In the genomic region with DNA sequence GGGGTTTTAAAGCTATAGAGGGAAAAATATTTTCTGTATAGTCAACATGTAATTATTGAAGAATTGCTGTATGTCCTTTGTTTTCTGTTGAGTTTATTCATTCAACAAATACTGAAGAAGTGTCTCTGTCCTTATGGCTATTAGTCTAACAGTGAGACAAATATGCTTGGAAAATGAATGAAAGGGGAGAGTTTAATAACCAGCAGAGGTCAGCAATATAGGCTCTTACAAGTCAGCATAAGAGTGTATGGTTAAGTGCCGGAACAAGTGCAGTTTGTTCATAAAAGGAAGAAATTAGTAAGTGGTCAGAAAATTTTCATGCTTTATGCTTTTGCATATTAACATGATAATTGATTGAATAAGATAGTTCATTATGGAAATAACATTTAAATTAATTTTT, we compare ENCODE assay signal across 23 cellular contexts. TPM values are rescaled to one million over a fixed set of nuclear protein-coding genes. Genes with fewer than 3 reads are reported as not detected.
DNase-seq lines count a peak whose midpoint lies in the region; FAIRE-seq lines count a peak whose summit lies in the region.
"Had no signal": no experiment of that assay in that cellular context is flagged by ENCODE, and none has a peak within 500 bp of the region (broad histone marks: within the 10 kb centered on the region; RNA-seq: fewer than 3 reads in every experiment).

No MANE protein-coding gene starts in this region.

- H3K4me3 ChIP-seq in Karpas-422 (ENCODE audit: low read length) (no peak overlapping the region), mesendoderm (ENCODE audit: low read length) (no peak overlapping the region)
- H3K4me3 ChIP-seq: colonic mucosa had no signal

- peaks cover 3% of the 10 kb centered on the region for H3K79me1 ChIP-seq in mesendoderm (ENCODE audit: low read length)

- H3K9ac ChIP-seq in Karpas-422 (ENCODE audit: low read length) (no peak overlapping the region), mesendoderm (ENCODE audit: low read length) (no peak overlapping the region)
- H3K9ac ChIP-seq: parathyroid adenoma had no signal

- no peaks in the 10 kb centered on the region for H3K36me3 ChIP-seq in Karpas-422 (ENCODE audit: insufficient read depth, low read length)
- H3K36me3 ChIP-seq in mesendoderm (ENCODE audit: control insufficient read depth, insufficient read depth, low read length) = no peaks in the 10 kb centered on the region
- H3K36me3 ChIP-seq: colonic mucosa had no signal

- DNase-seq in NCI-H510A treated with DMSO at 0.1 percent for 48 hours (lab: John Stamatoyannopoulos, UW) (peak; percentile 3), NCI-H510A (lab: John Stamatoyannopoulos, UW) (no peak), Karpas-422 (no peak), RKO (ENCODE audit: low spot score) (peak; percentile 37), mesendoderm (no peak)
- no peak for DNase-seq in activated naive CD4-positive, alpha-beta T cell treated with Interleukin-2 at 50 U/mL for 16 hours
- no peak for DNase-seq in activated CD4-positive, alpha-beta T cell treated with anti-CD3 and anti-CD28 coated beads, Interleukin-2, amount 50 U/mL, for 4 hours
- DNase-seq: activated CD8-positive, alpha-beta T cell treated with anti-CD3 and anti-CD28 coated beads for 36 hours; anterior cingulate cortex; colonic mucosa; DND-41; effector memory CD4-positive, alpha-beta T cell; KBM-7; MM.1S; NCI-H1417 treated with DMSO at 0.1 percent for 48 hours; NCI-H2107; NCI-H526 treated with DMSO at 0.1 percent for 48 hours; nephron progenitor cell; stimulated activated CD4-positive, alpha-beta T cell treated with anti-CD3 and anti-CD28 coated beads, Interleukin-2, amount 100 ng/mL, for 24 hours; T1000; trophoblast cell had no signal

- peak; percentile 72 for FAIRE-seq in islet of Langerhans (lab: Jason Lieb, UNC)

- H3K4me2 ChIP-seq in Karpas-422 (ENCODE audit: low read depth, low read length, poor library complexity, severe bottlenecking) = peak overlapping the region; percentile 27
- H3K4me2 ChIP-seq in mesendoderm (ENCODE audit: low read length) = no peak overlapping the region

- H2BK5ac ChIP-seq in mesendoderm (ENCODE audit: low read length) = no peak overlapping the region

- H3K4me1 ChIP-seq in Karpas-422 (ENCODE audit: low read length) (peaks cover 48% of the 10 kb centered on the region), mesendoderm (ENCODE audit: control insufficient read depth, low read depth, low read length) (no peaks in the 10 kb centered on the region)
- H3K4me1 ChIP-seq: parathyroid adenoma had no signal

- no peak overlapping the region for H4K8ac ChIP-seq in mesendoderm (ENCODE audit: low read depth, low read length)

- no peak overlapping the region for H2AK5ac ChIP-seq in mesendoderm (ENCODE audit: low read length)

- H4K5ac ChIP-seq in mesendoderm (ENCODE audit: low read length) = no peak overlapping the region

- no peak overlapping the region for H2BK15ac ChIP-seq in mesendoderm (replicated peaks; ENCODE audit: low read depth)

- H3K79me2 ChIP-seq in Karpas-422 (ENCODE audit: low read length) (peaks cover 85% of the 10 kb centered on the region), mesendoderm (ENCODE audit: control insufficient read depth, insufficient read depth, low read length) (peaks cover 3% of the 10 kb centered on the region)

- H3K23ac ChIP-seq in mesendoderm (ENCODE audit: low read length) = no peak overlapping the region

- no CpG with 5 or more reads among the region's 1 CpG for WGBS in mesendoderm (ENCODE audit: extremely low coverage, insufficient coverage, low lambda C conversion rate)

- H3K27ac ChIP-seq in Karpas-422 (ENCODE audit: low read length) (0 out of 2 replicates have a peak overlapping the region, but pooled peaks have one; percentile 6), mesendoderm (ENCODE audit: low read depth, low read length) (no peak overlapping the region)
- H3K27ac ChIP-seq: colonic mucosa, parathyroid adenoma had no signal

- no peak overlapping the region for H3K18ac ChIP-seq in mesendoderm (ENCODE audit: low read length)

- H3K9me2 ChIP-seq in Karpas-422 (replicated peaks; ENCODE audit: insufficient read depth, low read length) = no peaks in the 10 kb centered on the region

- H3K56ac ChIP-seq in mesendoderm (ENCODE audit: low read length) = no peak overlapping the region

- H2AFZ ChIP-seq in Karpas-422 (ENCODE audit: low read length) = no peak overlapping the region
- H2AFZ ChIP-seq: parathyroid adenoma had no signal

- H3K27me3 ChIP-seq in Karpas-422 (ENCODE audit: low read length) (no peaks in the 10 kb centered on the region), mesendoderm (ENCODE audit: insufficient read depth, low read length, poor library complexity) (no peaks in the 10 kb centered on the region)
- H3K27me3 ChIP-seq: colonic mucosa had no signal

- H3K9me3 ChIP-seq in Karpas-422 (ENCODE audit: low read length) = no peaks in the 10 kb centered on the region
- H3K9me3 ChIP-seq: colonic mucosa had no signal

- no peaks in the 10 kb centered on the region; the same call in 1 of the 2 replicates for H4K20me1 ChIP-seq in Karpas-422 (ENCODE audit: insufficient read depth, low read depth, low read length)

- no peak overlapping the region for H3K4ac ChIP-seq in mesendoderm (ENCODE audit: low read depth, low read length)

- H2BK120ac ChIP-seq in mesendoderm (ENCODE audit: low read depth, low read length) = no peak overlapping the region

RNA-seq across cellular contexts. Expression of gene SCAMP1, which starts 3.6 kb away (rescaled TPM):
- total RNA-seq in Karpas-422 (2014; rRNA removed; shearing (Covaris generic); ENCODE audit: low replicate concordance) = 24.3 and 72.5 TPM in 2 replicates
- 21.5 TPM for polyA plus RNA-seq in mesendoderm (2013, experiment 1 of 2)
- polyA plus RNA-seq in mesendoderm (2013, experiment 2 of 2) = 21.5 TPM

Comparison
In these comparisons a context has a peak if more than half of its experiments do, and no peak if none do; other contexts are left out.
1. DNase-seq: peak in NCI-H510A treated with DMSO at 0.1 percent for 48 hours (single experiment) and RKO (single experiment); none in NCI-H510A (single experiment), Karpas-422 (single experiment), activated naive CD4-positive, alpha-beta T cell treated with Interleukin-2 at 50 U/mL for 16 hours (single experiment), mesendoderm (single experiment) and activated CD4-positive, alpha-beta T cell treated with anti-CD3 and anti-CD28 coated beads, Interleukin-2, amount 50 U/mL, for 4 hours (0 of 2).